9 cellular contexts compared by ENCODE assay signal in the genomic region with DNA sequence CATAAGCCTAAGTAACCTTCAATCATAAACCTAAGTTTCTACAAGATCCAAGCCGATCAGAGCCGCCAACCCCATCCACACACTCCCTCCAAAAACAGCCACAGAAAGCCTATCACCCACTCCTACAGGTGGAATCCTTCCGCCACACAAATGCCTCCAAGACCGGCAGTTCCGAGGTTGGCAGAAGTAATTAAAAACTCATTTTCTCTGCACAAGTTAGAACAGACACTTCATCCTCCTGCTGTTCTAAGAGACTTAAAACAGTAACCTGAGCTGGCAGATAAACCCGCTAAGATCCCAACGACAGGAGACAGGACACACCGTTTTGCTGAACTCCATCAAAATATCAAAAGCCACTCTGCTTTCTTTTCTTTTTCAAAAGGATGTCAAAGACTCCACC. TPM values are rescaled to one million over a fixed set of nuclear protein-coding genes. Genes with fewer than 3 reads are reported as not detected.
DNase-seq lines count a peak whose midpoint lies in the region; TF ChIP-seq lines count a peak whose summit lies in the region.
"Had no signal": no experiment of that assay in that cellular context is flagged by ENCODE, and none has a peak within 500 bp of the region (broad histone marks: within the 10 kb centered on the region; RNA-seq: fewer than 3 reads in every experiment).

No MANE protein-coding gene starts in this region.

- peaks cover 48 to 85% (median 79%) of the 10 kb centered on the region in 4 donors for H3K4me1 ChIP-seq in stomach

- intact Hi-C loops in stomach (cut with DNase I; ENCODE audit: low total_unique reads), result loop anchor here (10.0 kb wide), 2 partner anchors 139 to 189 kb away; no protein-coding TSS in a partner anchor

- peak overlapping the region; percentile 45 to 96 (median 88) for H3K27ac ChIP-seq in stomach
- H3K27ac ChIP-seq: neutrophil had no signal

- H3K9me3 Mint-ChIP-seq in activated CD4-positive, alpha-beta T cell treated with anti-CD3 and anti-CD28 coated beads, Interleukin-2, amount 10 ng/mL, durations not matched to agents 7 days and 5 days, result no peaks in the 10 kb centered on the region
- H3K9me3 Mint-ChIP-seq in activated CD4-positive, alpha-beta memory T cell treated with anti-CD3 and anti-CD28 coated beads, Interleukin-2, amount 10 ng/mL, durations not matched to agents 7 days and 5 days, result no peaks in the 10 kb centered on the region

- H3K27me3 Mint-ChIP-seq in activated CD4-positive, alpha-beta T cell treated with anti-CD3 and anti-CD28 coated beads, Interleukin-2, amount 10 ng/mL, durations not matched to agents 7 days and 5 days, result no peaks in the 10 kb centered on the region
- no peaks in the 10 kb centered on the region for H3K27me3 Mint-ChIP-seq in activated CD4-positive, alpha-beta memory T cell treated with anti-CD3 and anti-CD28 coated beads, Interleukin-2, amount 10 ng/mL, durations not matched to agents 7 days and 5 days

- no peak for TF ChIP-seq EP300 in stomach (IDR thresholded peaks at IDR 0.05)

- peaks cover 61% of the 10 kb centered on the region for H3K36me3 Mint-ChIP-seq in activated CD4-positive, alpha-beta T cell treated with anti-CD3 and anti-CD28 coated beads, Interleukin-2, amount 10 ng/mL, durations not matched to agents 7 days and 5 days (ENCODE audit: low read depth)
- peaks cover 61% of the 10 kb centered on the region for H3K36me3 Mint-ChIP-seq in activated CD4-positive, alpha-beta memory T cell treated with anti-CD3 and anti-CD28 coated beads, Interleukin-2, amount 10 ng/mL, durations not matched to agents 7 days and 5 days (ENCODE audit: low read depth)

- no peaks in the 10 kb centered on the region for H3K27me3 ChIP-seq in stomach

- peaks cover 2% of the 10 kb centered on the region for H3K9me3 ChIP-seq in iPS-18c (ENCODE audit: control insufficient read depth, insufficient read depth, low read length)
- no peaks in the 10 kb centered on the region for H3K9me3 ChIP-seq in stomach
- H3K9me3 ChIP-seq: neutrophil had no signal

- peaks cover 68% of the 10 kb centered on the region for H3K4me1 Mint-ChIP-seq in activated CD4-positive, alpha-beta T cell treated with anti-CD3 and anti-CD28 coated beads, Interleukin-2, amount 10 ng/mL, durations not matched to agents 7 days and 5 days
- peaks cover 67% of the 10 kb centered on the region for H3K4me1 Mint-ChIP-seq in activated CD4-positive, alpha-beta memory T cell treated with anti-CD3 and anti-CD28 coated beads, Interleukin-2, amount 10 ng/mL, durations not matched to agents 7 days and 5 days

- H3K4me3 ChIP-seq in iPS-18c (ENCODE audit: insufficient read depth, low read depth, low read length) (peak overlapping the region; percentile 81), stomach (peak overlapping the region; percentile 87 to 97 (median 94))

- peak overlapping the region; percentile 37 for H3K27ac Mint-ChIP-seq in activated CD4-positive, alpha-beta T cell treated with anti-CD3 and anti-CD28 coated beads, Interleukin-2, amount 10 ng/mL, durations not matched to agents 7 days and 5 days
- no peak overlapping the region for H3K27ac Mint-ChIP-seq in activated CD4-positive, alpha-beta memory T cell treated with anti-CD3 and anti-CD28 coated beads, Interleukin-2, amount 10 ng/mL, durations not matched to agents 7 days and 5 days

- DNase-seq in activated CD4-positive, alpha-beta T cell treated with anti-CD3 and anti-CD28 coated beads, Interleukin-2, amount 10 ng/mL, durations not matched to agents 7 days and 5 days, result no peak
- DNase-seq in activated CD4-positive, alpha-beta T cell treated with anti-CD3 and anti-CD28 coated beads, Interleukin-2, amount 50 U/mL, for 48 hours, result no peak
- no peak for DNase-seq in activated CD4-positive, alpha-beta memory T cell treated with anti-CD3 and anti-CD28 coated beads, Interleukin-2, amount 10 ng/mL, durations not matched to agents 7 days and 5 days
- no peak for DNase-seq in stomach
- no peak for DNase-seq in stimulated activated CD4-positive, alpha-beta T cell treated with anti-CD3 and anti-CD28 coated beads, Interleukin-2, amount 100 ng/mL, for 24 hours
- DNase-seq in activated CD4-positive, CD25-positive, alpha-beta regulatory T cell treated with anti-CD3 and anti-CD28 coated beads, Interleukin-2, amount 50 U/mL, for 72 hours, result no peak
- no peak for DNase-seq in stimulated activated naive CD4-positive, alpha-beta T cell treated with Interleukin-2 at 50 U/mL for 16 hours (lab: John Stamatoyannopoulos, UW)

- peak overlapping the region; percentile 81 for H3K4me3 Mint-ChIP-seq in activated CD4-positive, alpha-beta T cell treated with anti-CD3 and anti-CD28 coated beads, Interleukin-2, amount 10 ng/mL, durations not matched to agents 7 days and 5 days
- H3K4me3 Mint-ChIP-seq in activated CD4-positive, alpha-beta memory T cell treated with anti-CD3 and anti-CD28 coated beads, Interleukin-2, amount 10 ng/mL, durations not matched to agents 7 days and 5 days, result peak overlapping the region; percentile 79

- H3K36me3 ChIP-seq in stomach, result peaks cover 24 to 42% (median 35%) of the 10 kb centered on the region in 4 donors
- H3K36me3 ChIP-seq: neutrophil had no signal

- WGBS in stomach, 5 donors, result 23 to 41% (median 36%) methylated on average over 8 of the region's 8 CpGs

- TF ChIP-seq CTCF in stomach (IDR thresholded peaks at IDR 0.05), result no peak

- CTCF ChIA-PET in activated CD4-positive, alpha-beta T cell treated with anti-CD3 and anti-CD28 coated beads, Interleukin-2, amount 10 ng/mL, durations not matched to agents 7 days and 5 days (lab: Charles Lee), result interaction anchor here (0.5 to 2.2 kb wide), 4 partner anchors 15 to 1855 kb away, joined by 3 to 8 read pairs (median 4); no protein-coding TSS in a partner anchor
- CTCF ChIA-PET in activated CD4-positive, alpha-beta memory T cell treated with anti-CD3 and anti-CD28 coated beads, Interleukin-2, amount 10 ng/mL, durations not matched to agents 7 days and 5 days (lab: Charles Lee), result interaction anchor here (6.7 kb wide), 1 partner anchor 84 kb away, joined by 104 read pairs; no protein-coding TSS in a partner anchor

- POLR2A ChIA-PET in activated CD4-positive, alpha-beta T cell treated with anti-CD3 and anti-CD28 coated beads, Interleukin-2, amount 10 ng/mL, durations not matched to agents 7 days and 5 days (lab: Charles Lee), result no interaction called here
- POLR2A ChIA-PET in activated CD4-positive, alpha-beta memory T cell treated with anti-CD3 and anti-CD28 coated beads, Interleukin-2, amount 10 ng/mL, durations not matched to agents 7 days and 5 days (lab: Charles Lee), result interaction anchor here (0.9 to 1.4 kb wide), 4 partner anchors 17 to 201 kb away, joined by 3 read pairs; no protein-coding TSS in a partner anchor

- TF ChIP-seq POLR2A in stomach (IDR thresholded peaks at IDR 0.05), result no peak

RNA-seq across cellular contexts. Expression of gene SSBP3, which starts 2.8 kb away (rescaled TPM):
- 100 to 1,000 TPM in 1 of 2 experiments, 10 to 100 TPM in 1; 93.4 to 127 TPM for total RNA-seq in activated CD4-positive, alpha-beta T cell treated with anti-CD3 and anti-CD28 coated beads, Interleukin-2, amount 10 ng/mL, durations not matched to agents 7 days and 5 days
- total RNA-seq in activated CD4-positive, alpha-beta memory T cell treated with anti-CD3 and anti-CD28 coated beads, Interleukin-2, amount 10 ng/mL, durations not matched to agents 7 days and 5 days, result 10 to 100 TPM; 90.0 TPM
- 10 to 100 TPM in 3 of 5 donors, 1 to 10 TPM in 2; 4.3 to 77.6 (median 20.0) TPM for total RNA-seq in stomach
- polyA plus RNA-seq in stomach, result 100 to 1,000 TPM in 1 of 3 donors, 10 to 100 TPM in 2; 37.0 to 100 (median 59.5) TPM
